13 cellular contexts compared by ENCODE assay signal in genomic region chr18:69908838-69909237, GRCh38.
"Had no signal": no experiment of that assay in that cellular context is flagged by ENCODE, and none has a peak within 500 bp of the region (broad histone marks: within the 10 kb centered on the region; RNA-seq: fewer than 3 reads in every experiment).

No MANE protein-coding gene starts in this region.

- H3K36me3 Mint-ChIP-seq: brain had no signal

- H3K27me3 ChIP-seq: neutrophil, transverse colon had no signal

- H3K36me3 ChIP-seq: neutrophil, transverse colon had no signal

- H3K27ac ChIP-seq: neutrophil, skin epidermis, transverse colon had no signal

- H3K4me1 ChIP-seq: transverse colon had no signal

- H3K9me3 ChIP-seq: neutrophil, SK-N-SH, transverse colon had no signal

- H3K9me3 Mint-ChIP-seq: activated B cell treated with CpG ODN at 0.5 μM for 24 hours had no signal

- H3K27ac Mint-ChIP-seq: activated B cell treated with CpG ODN at 0.5 μM for 24 hours, brain had no signal

- H3K4me3 ChIP-seq: skin epidermis, transverse colon had no signal

- H3K4me1 Mint-ChIP-seq: activated B cell treated with CpG ODN at 0.5 μM for 24 hours, brain had no signal

- DNase-seq: activated B cell treated with CpG ODN at 0.5 μM for 24 hours, activated gamma-delta T cell, amygdala, dermis blood vessel endothelial cell, erythroblast, hypothalamus, SK-N-SH, substantia nigra, transverse colon had no signal

- FAIRE-seq: TTC549 had no signal

- H3K27me3 Mint-ChIP-seq: activated B cell treated with CpG ODN at 0.5 μM for 24 hours had no signal

- H3K4me3 Mint-ChIP-seq: activated B cell treated with CpG ODN at 0.5 μM for 24 hours, brain had no signal
